14 cellular contexts compared by ENCODE assay signal in the genomic region with DNA sequence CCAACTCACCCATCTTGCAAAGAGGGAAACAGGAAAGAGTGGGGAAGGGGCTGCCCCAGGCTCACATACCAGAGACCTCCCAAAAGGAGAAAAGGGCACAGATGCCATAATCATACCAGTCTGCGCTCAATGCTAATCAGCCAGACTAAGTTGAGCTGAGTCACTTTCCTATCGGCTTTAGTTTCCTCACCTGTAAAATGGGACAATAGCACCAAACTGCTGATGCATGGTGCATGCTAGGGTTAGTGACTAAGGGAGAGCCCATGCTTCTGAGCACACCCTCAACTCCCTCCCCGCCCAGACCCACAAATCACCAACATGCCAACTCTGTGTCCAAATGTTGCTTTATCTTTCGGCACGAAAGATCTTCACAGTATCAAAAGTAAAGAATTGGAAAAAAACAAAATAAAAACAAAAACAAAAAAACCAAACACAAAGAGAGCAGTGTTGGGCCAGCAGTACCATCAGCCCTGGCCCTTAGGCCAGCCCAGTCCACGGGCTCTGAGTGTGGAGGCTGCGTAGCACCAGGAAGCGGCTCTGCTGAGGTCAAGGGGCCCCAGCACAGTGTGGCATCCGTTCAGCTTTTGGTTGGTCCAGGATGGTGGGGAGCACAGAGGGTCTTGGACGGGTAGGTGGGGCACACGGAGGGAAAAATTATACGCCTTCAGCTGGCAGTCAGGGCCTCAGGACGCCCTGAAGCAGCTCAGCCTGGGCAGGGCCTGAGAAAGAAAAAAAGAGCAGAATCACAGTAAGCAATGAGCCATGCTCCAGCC. TPM values are rescaled to one million over a fixed set of nuclear protein-coding genes. Genes with fewer than 3 reads are reported as not detected.
A peak's percentile ranks its signal among the peaks of the same experiment; 100 is the strongest.
DNase-seq lines count a peak whose midpoint lies in the region; ATAC-seq, FAIRE-seq and TF ChIP-seq lines count a peak whose summit lies in the region.
"Had no signal": no experiment of that assay in that cellular context is flagged by ENCODE, and none has a peak within 500 bp of the region (broad histone marks: within the 10 kb centered on the region; RNA-seq: fewer than 3 reads in every experiment).

No MANE protein-coding gene starts in this region.

- H3K27me3 ChIP-seq in IMR-90 (ENCODE audit: control insufficient read depth, insufficient read depth, low read length), result no peaks in the 10 kb centered on the region
- no peaks in the 10 kb centered on the region for H3K27me3 ChIP-seq in K562 (ENCODE audit: control insufficient read depth in 2 of 2, insufficient read depth in 2 of 2, low read length in 2 of 2)
- H3K27me3 ChIP-seq: breast epithelium had no signal

- no peak overlapping the region for H2BK20ac ChIP-seq in IMR-90 (ENCODE audit: low read depth, low read length)

- TF ChIP-seq CTCF in IMR-90 (conservative IDR thresholded peaks at IDR 0.05; ENCODE audit: low read depth, low read length), result no peak
- no peak for TF ChIP-seq CTCF in K562 (IDR thresholded peaks at IDR 0.05 in 2 of 3, conservative IDR thresholded peaks at IDR 0.05 in 1 of 3; ENCODE audit: insufficient read depth in 2 of 3, low read depth in 1 of 3, low read length in 3 of 3)
- TF ChIP-seq CTCF in type B pancreatic cell (conservative IDR thresholded peaks at IDR 0.05), result no peak

- peaks cover 36% of the 10 kb centered on the region for H3K79me2 ChIP-seq in K562 (ENCODE audit: control insufficient read depth, insufficient read depth, low read length)

- no peaks in the 10 kb centered on the region for H3K9me3 Mint-ChIP-seq in activated CD4-positive, alpha-beta T cell treated with anti-CD3 and anti-CD28 coated beads, Interleukin-2, amount 10 ng/mL, durations not matched to agents 7 days and 5 days
- H3K9me3 Mint-ChIP-seq in type B pancreatic cell, result no peaks in the 10 kb centered on the region

- 83% methylated on average over 6 of the region's 13 CpGs; no CpG with 5 or more reads in 1 of the 2 experiments for WGBS in IMR-90 (ENCODE audit: extremely low coverage in 2 of 2, insufficient read length in 1 of 2), 2 experiments
- 83% methylated on average over 13 of the region's 13 CpGs for WGBS in K562 (ENCODE audit: insufficient coverage, low coverage, missing lambda C conversion rate)

- TF ChIP-seq RAD21 in IMR-90 (IDR thresholded peaks at IDR 0.05; ENCODE audit: low read length) (no peak), K562 (CRISPR knock-in tag; conservative IDR thresholded peaks at IDR 0.05 in 1 of 2, IDR thresholded peaks at IDR 0.05 in 1 of 2) (no peak)

- no peak overlapping the region for H3K23ac ChIP-seq in IMR-90 (ENCODE audit: low read depth, low read length)

- H3K4me1 ChIP-seq in IMR-90 (ENCODE audit: control insufficient read depth, insufficient read depth, low read length) (peaks cover 7% of the 10 kb centered on the region), K562 (replicated peaks in 1 of 2; ENCODE audit: control insufficient read depth in 2 of 2, insufficient read depth in 2 of 2, low read length in 2 of 2) (peaks cover 9 to 42% of the 10 kb centered on the region in 2 experiments; a peak in 4 of 5 replicates)

- peak overlapping the region; percentile 13; the same call in 1 of the 2 replicates for H3K27ac ChIP-seq in IMR-90 (ENCODE audit: insufficient read depth, low read length)
- H3K27ac ChIP-seq in K562 (ENCODE audit: extremely low read depth, low read depth, low read length), result no peak overlapping the region
- H3K27ac ChIP-seq: breast epithelium, thoracic aorta had no signal

- no peak overlapping the region for H3K14ac ChIP-seq in IMR-90 (replicated peaks; ENCODE audit: low read depth, low read length)

- H3K27me3 Mint-ChIP-seq in activated CD4-positive, alpha-beta T cell treated with anti-CD3 and anti-CD28 coated beads, Interleukin-2, amount 10 ng/mL, durations not matched to agents 7 days and 5 days, result no peaks in the 10 kb centered on the region
- no peaks in the 10 kb centered on the region for H3K27me3 Mint-ChIP-seq in type B pancreatic cell

- TF ChIP-seq POLR2A in IMR-90 (IDR thresholded peaks at IDR 0.05; ENCODE audit: low read depth, low read length), result no peak
- no peak for TF ChIP-seq POLR2A in K562 (conservative IDR thresholded peaks at IDR 0.05)

- H2BK15ac ChIP-seq in IMR-90 (ENCODE audit: low read depth, low read length), result no peak overlapping the region

- CTCF ChIA-PET in activated CD4-positive, alpha-beta T cell treated with anti-CD3 and anti-CD28 coated beads, Interleukin-2, amount 10 ng/mL, durations not matched to agents 7 days and 5 days (lab: Charles Lee), result interaction anchor here (1.4 kb wide), 1 partner anchor 63 kb away, joined by 3 read pairs; no protein-coding TSS in a partner anchor
- CTCF ChIA-PET in IMR-90 (lab: Yijun Ruan, JAX) (no interaction called here), K562 (lab: Yijun Ruan, JAX; ENCODE audit: low intra/inter-chr PET ratio) (no interaction called here)

- peaks cover 34% of the 10 kb centered on the region for H3K36me3 Mint-ChIP-seq in activated CD4-positive, alpha-beta T cell treated with anti-CD3 and anti-CD28 coated beads, Interleukin-2, amount 10 ng/mL, durations not matched to agents 7 days and 5 days (ENCODE audit: low read depth)
- peaks cover 13% of the 10 kb centered on the region for H3K36me3 Mint-ChIP-seq in type B pancreatic cell

- TF ChIP-seq EP300 in K562 (IDR thresholded peaks at IDR 0.05; ENCODE audit: low read length), result no peak

- no peak overlapping the region for H4K8ac ChIP-seq in IMR-90 (ENCODE audit: low read depth in 2 of 2, low read length in 2 of 2)

- peaks cover 27 to 52% of the 10 kb centered on the region in 2 experiments for H3K79me1 ChIP-seq in IMR-90 (ENCODE audit: low read depth in 1 of 2, low read length in 2 of 2)

- H3K4me2 ChIP-seq in IMR-90 (ENCODE audit: low read depth, low read length) (no peak overlapping the region), K562 (ENCODE audit: insufficient read depth, low read length) (no peak overlapping the region)

- in situ Hi-C loops in IMR-90 (cut with MboI; ENCODE audit: low sequenced_read_pairs) (no loop called here), K562 (cut with MboI) (no loop called here)

- H3K4me3 Mint-ChIP-seq in activated CD4-positive, alpha-beta T cell treated with anti-CD3 and anti-CD28 coated beads, Interleukin-2, amount 10 ng/mL, durations not matched to agents 7 days and 5 days, result peak overlapping the region; percentile 14
- no peak overlapping the region for H3K4me3 Mint-ChIP-seq in type B pancreatic cell

- intact Hi-C loops in IMR-90 (cut with micrococcal nuclease) (no loop called here), K562 (cut with micrococcal nuclease) (no loop called here), posterior vena cava (cut with DNase I) (no loop called here)

- H4K5ac ChIP-seq in IMR-90 (ENCODE audit: low read depth, low read length), result no peak overlapping the region

- H3K9ac ChIP-seq in IMR-90 (ENCODE audit: low read depth, low read length), result no peak overlapping the region
- H3K9ac ChIP-seq in K562 (ENCODE audit: insufficient read depth in 1 of 2, low read depth in 2 of 2, low read length in 2 of 2), result peak overlapping the region in 1 of 2 experiments; percentile 57; a peak in 2 of 4 replicates

- POLR2A ChIA-PET in activated CD4-positive, alpha-beta T cell treated with anti-CD3 and anti-CD28 coated beads, Interleukin-2, amount 10 ng/mL, durations not matched to agents 7 days and 5 days (lab: Charles Lee), result no interaction called here
- POLR2A ChIA-PET in IMR-90 (lab: Charles Lee; ENCODE audit: unreplicated experiment) (no interaction called here), K562 (lab: Yijun Ruan, JAX) (interaction anchor here (1.1 kb wide), 1 partner anchor 27 kb away, joined by 3 read pairs; no protein-coding TSS in a partner anchor)

- H4K91ac ChIP-seq in IMR-90 (ENCODE audit: insufficient read depth, low read depth, low read length), result no peak overlapping the region

- DNase-seq in activated CD4-positive, alpha-beta T cell treated with anti-CD3 and anti-CD28 coated beads, Interleukin-2, amount 10 ng/mL, durations not matched to agents 7 days and 5 days, result no peak
- no peak for DNase-seq in activated CD4-positive, alpha-beta T cell treated with anti-CD3 and anti-CD28 coated beads, Interleukin-2, amount 50 U/mL, for 4 hours
- DNase-seq in IMR-90 (no peak), K562 (ENCODE audit: extremely low read depth in 1 of 4, low spot score in 3 of 4) (no peak), posterior vena cava (ENCODE audit: low spot score) (peak; percentile 64), GOT3 (lab: John Stamatoyannopoulos, UW) (no peak), type B pancreatic cell (ENCODE audit: extremely low spot score, unreplicated experiment) (no peak)
- DNase-seq: EL, hypothalamus, NCI-H2081 treated with DMSO at 0.1 percent for 48 hours, T-helper 9 cell had no signal

- dilution Hi-C loops in IMR-90 (cut with HindIII; ENCODE audit: low sequenced_read_pairs, unreplicated experiment), result no loop called here

- H3K9me1 ChIP-seq in IMR-90 (ENCODE audit: insufficient read depth, low read length) (0 out of 2 replicates have a peak, but pooled peaks cover 4% of the 10 kb centered on the region), K562 (ENCODE audit: control insufficient read depth, insufficient read depth, low read length) (no peaks in the 10 kb centered on the region)

- peaks cover 49% of the 10 kb centered on the region for H3K4me1 Mint-ChIP-seq in activated CD4-positive, alpha-beta T cell treated with anti-CD3 and anti-CD28 coated beads, Interleukin-2, amount 10 ng/mL, durations not matched to agents 7 days and 5 days
- peaks cover 13% of the 10 kb centered on the region for H3K4me1 Mint-ChIP-seq in type B pancreatic cell (ENCODE audit: unreplicated experiment)

- H3K9me3 ChIP-seq in IMR-90 (ENCODE audit: control insufficient read depth, insufficient read depth, low read length) (no peaks in the 10 kb centered on the region), K562 (replicated peaks; ENCODE audit: control insufficient read depth, insufficient read depth, low read depth, low read length) (no peaks in the 10 kb centered on the region)
- H3K9me3 ChIP-seq: breast epithelium, thoracic aorta had no signal

- H3K4me3 ChIP-seq in IMR-90 (ENCODE audit: insufficient read depth, low read depth, low read length) (no peak overlapping the region), K562 (no peak overlapping the region)
- H3K4me3 ChIP-seq: breast epithelium, thoracic aorta had no signal

- no peak overlapping the region for H3K4ac ChIP-seq in IMR-90 (ENCODE audit: low read depth, low read length)

- no peak overlapping the region for H2AK5ac ChIP-seq in IMR-90 (ENCODE audit: low read depth, low read length)

- H2BK5ac ChIP-seq in IMR-90 (ENCODE audit: low read depth, low read length, poor library complexity, severe bottlenecking), result peak overlapping the region; percentile 11

- peak overlapping the region; percentile 78 for H2AK9ac ChIP-seq in IMR-90 (replicated peaks; ENCODE audit: low read depth, low read length, poor library complexity)

- peak overlapping the region; percentile 63 for H2AFZ ChIP-seq in IMR-90 (replicated peaks; ENCODE audit: low read length, poor library complexity)
- no peak overlapping the region for H2AFZ ChIP-seq in K562 (ENCODE audit: low read depth, low read length)

- H4K20me1 ChIP-seq in IMR-90 (ENCODE audit: insufficient read depth, low read length) (no peaks in the 10 kb centered on the region), K562 (replicated peaks; ENCODE audit: control insufficient read depth, insufficient read depth, low read length) (no peaks in the 10 kb centered on the region; the same call in 1 of the 2 replicates)

- no peak overlapping the region for H3K56ac ChIP-seq in IMR-90 (ENCODE audit: extremely low read depth, insufficient read depth, low read length)

- ATAC-seq in IMR-90 (ENCODE audit: low read depth) (no peak), K562 (no peak), GM21717 (IDR thresholded peaks at IDR 0.05; ENCODE audit: unreplicated experiment) (no peak)

- H3K36me3 ChIP-seq in IMR-90 (ENCODE audit: control insufficient read depth, insufficient read depth, low read length) (peaks cover 57% of the 10 kb centered on the region), K562 (ENCODE audit: control insufficient read depth, insufficient read depth, low read length) (peaks cover 66% of the 10 kb centered on the region)
- H3K36me3 ChIP-seq: breast epithelium had no signal

- H3K27ac Mint-ChIP-seq in activated CD4-positive, alpha-beta T cell treated with anti-CD3 and anti-CD28 coated beads, Interleukin-2, amount 10 ng/mL, durations not matched to agents 7 days and 5 days, result no peak overlapping the region
- no peak overlapping the region for H3K27ac Mint-ChIP-seq in type B pancreatic cell

- H2BK120ac ChIP-seq in IMR-90 (ENCODE audit: low read depth, low read length), result no peak overlapping the region

- FAIRE-seq in K562 (lab: Jason Lieb, UNC), result no peak

- BruUV-seq in IMR-90 (replicated peaks; lab: Mats Ljungman, UMichigan) (no TSS peak), K562 (replicated peaks; lab: Mats Ljungman, UMichigan) (no TSS peak)

- no peak overlapping the region for H3K18ac ChIP-seq in IMR-90 (ENCODE audit: low read depth, low read length)

RNA-seq across cellular contexts. Expression of a gene that starts 2.9 kb away (rescaled TPM):
- 100 to 1,000 TPM; 106 to 118 TPM for total RNA-seq in activated CD4-positive, alpha-beta T cell treated with anti-CD3 and anti-CD28 coated beads, Interleukin-2, amount 10 ng/mL, durations not matched to agents 7 days and 5 days
- total RNA-seq in IMR-90 (2012; rRNA removed) (130 and 141 TPM in 2 replicates), K562 (2014; rRNA removed) (284 and 396 TPM in 2 replicates), K562 (2014; rRNA removed; fragmentation: Illumina TruSeq; extraction: Trizol) (41.4 and 53.7 TPM in 2 replicates), K562 (2015; rRNA removed; fragmentation: Illumina TruSeq; extraction: Trizol) (97.1 and 116 TPM in 2 replicates), K562 (2021) (164 and 167 TPM in 2 replicates), posterior vena cava (10 to 100 TPM; 52.1 to 52.6 TPM), type B pancreatic cell (ENCODE audit: low replicate concordance) (99.7 and 104 TPM in 2 replicates)
- polyA plus RNA-seq in IMR-90 (2012; rRNA removed) (160 and 170 TPM in 2 replicates), K562 (2011; rRNA removed) (138 and 148 TPM in 2 replicates), K562 (2014; fragmentation: Illumina TruSeq; extraction: Trizol) (94.9 and 113 TPM in 2 replicates), K562 (2014; fragmentation: Nextera tagmentation; extraction: Ambion mirVana) (10 to 100 TPM; 38.2 to 60.1 TPM), K562 (2014; rRNA removed) (234 and 236 TPM in 2 replicates)
- 124 and 130 TPM in 2 replicates for polyA plus RNA-seq in IMR-90 (2012; cell fraction: cytosol; rRNA removed)
- polyA plus RNA-seq in IMR-90 (2012; cell fraction: nucleus; rRNA removed; ENCODE audit: low replicate concordance), result 358 and 582 TPM in 2 replicates
- total RNA-seq in K562 (2011; cell fraction: chromatin; rRNA removed; ENCODE audit: low replicate concordance), result 156 and 392 TPM in 2 replicates
- total RNA-seq in K562 (2011; cell fraction: nucleolus; rRNA removed), result 235 and 242 TPM in 2 replicates
- 123 and 170 TPM in 2 replicates for total RNA-seq in K562 (2011; cell fraction: nucleoplasm; rRNA removed)
- polyA plus RNA-seq in K562 (2011; cell fraction: cytosol; rRNA removed), result 199 and 327 TPM in 2 replicates
- polyA plus RNA-seq in K562 (2011; cell fraction: nucleus; rRNA removed), result 545 and 753 TPM in 2 replicates
- 166 and 178 TPM in 2 replicates for polyA plus RNA-seq in K562 (2012)
- polyA minus RNA-seq in K562 (2011; rRNA and poly(A)+ RNA removed), result 143 and 154 TPM in 2 replicates
- polyA minus RNA-seq in K562 (2011; cell fraction: cytosol; rRNA and poly(A)+ RNA removed), result 157 and 376 TPM in 2 replicates
- polyA minus RNA-seq in K562 (2011; cell fraction: nucleus; rRNA and poly(A)+ RNA removed), result 191 and 218 TPM in 2 replicates

RNA-seq across cellular contexts. Expression of a gene that starts 10.0 kb away (rescaled TPM):
- 1 to 10 TPM; 2.9 to 3.9 TPM for total RNA-seq in activated CD4-positive, alpha-beta T cell treated with anti-CD3 and anti-CD28 coated beads, Interleukin-2, amount 10 ng/mL, durations not matched to agents 7 days and 5 days
- total RNA-seq in IMR-90 (2012; rRNA removed) (0.54 and 0.56 TPM in 2 replicates), K562 (2014; rRNA removed) (9.2 and 11.0 TPM in 2 replicates), K562 (2014; rRNA removed; fragmentation: Illumina TruSeq; extraction: Trizol) (2.0 TPM in 2 replicates), K562 (2015; rRNA removed; fragmentation: Illumina TruSeq; extraction: Trizol) (5.9 and 7.2 TPM in 2 replicates), K562 (2021) (15.7 and 21.1 TPM in 2 replicates), posterior vena cava (10 to 100 TPM in 1 of 2 donors, 1 to 10 TPM in 1; 8.0 to 19.2 TPM), type B pancreatic cell (ENCODE audit: low replicate concordance) (6.2 and 6.9 TPM in 2 replicates)
- polyA plus RNA-seq in IMR-90 (2012; rRNA removed) (3.6 and 3.9 TPM in 2 replicates), K562 (2011; rRNA removed) (8.0 and 16.1 TPM in 2 replicates), K562 (2014; fragmentation: Illumina TruSeq; extraction: Trizol) (10.1 and 12.5 TPM in 2 replicates), K562 (2014; fragmentation: Nextera tagmentation; extraction: Ambion mirVana) (1 to 10 TPM; 1.3 to 1.7 TPM), K562 (2014; rRNA removed) (16.9 and 23.0 TPM in 2 replicates)
- 0.49 and 1.3 TPM in 2 replicates for polyA plus RNA-seq in IMR-90 (2012; cell fraction: cytosol; rRNA removed)
- polyA plus RNA-seq in IMR-90 (2012; cell fraction: nucleus; rRNA removed; ENCODE audit: low replicate concordance), result 20.3 and 32.4 TPM in 2 replicates
- 31.3 and 80.0 TPM in 2 replicates for total RNA-seq in K562 (2011; cell fraction: chromatin; rRNA removed; ENCODE audit: low replicate concordance)
- total RNA-seq in K562 (2011; cell fraction: nucleolus; rRNA removed), result 40.8 and 45.7 TPM in 2 replicates
- 31.9 and 45.3 TPM in 2 replicates for total RNA-seq in K562 (2011; cell fraction: nucleoplasm; rRNA removed)
- polyA plus RNA-seq in K562 (2011; cell fraction: cytosol; rRNA removed), result 15.1 and 21.5 TPM in 2 replicates
- 70.3 and 111 TPM in 2 replicates for polyA plus RNA-seq in K562 (2011; cell fraction: nucleus; rRNA removed)
- polyA plus RNA-seq in K562 (2012), result 14.5 and 23.5 TPM in 2 replicates
- polyA minus RNA-seq in K562 (2011; rRNA and poly(A)+ RNA removed), result 3.9 and 4.1 TPM in 2 replicates
- polyA minus RNA-seq in K562 (2011; cell fraction: cytosol; rRNA and poly(A)+ RNA removed), result 7.4 and 11.9 TPM in 2 replicates
- 18.3 and 19.9 TPM in 2 replicates for polyA minus RNA-seq in K562 (2011; cell fraction: nucleus; rRNA and poly(A)+ RNA removed)

RNA-seq across cellular contexts. Expression of a gene that starts 22.2 kb away (rescaled TPM):
- total RNA-seq in activated CD4-positive, alpha-beta T cell treated with anti-CD3 and anti-CD28 coated beads, Interleukin-2, amount 10 ng/mL, durations not matched to agents 7 days and 5 days, result 10 to 100 TPM; 31.6 to 32.4 TPM
- total RNA-seq in IMR-90 (2012; rRNA removed) (70.4 and 72.5 TPM in 2 replicates), K562 (2014; rRNA removed) (85.6 and 89.0 TPM in 2 replicates), K562 (2014; rRNA removed; fragmentation: Illumina TruSeq; extraction: Trizol) (6.4 and 10.4 TPM in 2 replicates), K562 (2015; rRNA removed; fragmentation: Illumina TruSeq; extraction: Trizol) (32.6 and 38.1 TPM in 2 replicates), K562 (2021) (112 and 124 TPM in 2 replicates), posterior vena cava (100 to 1,000 TPM; 448 to 580 TPM), type B pancreatic cell (ENCODE audit: low replicate concordance) (66.5 and 187 TPM in 2 replicates)
- polyA plus RNA-seq in IMR-90 (2012; rRNA removed) (534 and 574 TPM in 2 replicates), K562 (2011; rRNA removed) (34.7 and 66.8 TPM in 2 replicates), K562 (2014; fragmentation: Illumina TruSeq; extraction: Trizol) (25.5 and 49.4 TPM in 2 replicates), K562 (2014; fragmentation: Nextera tagmentation; extraction: Ambion mirVana) (1 to 10 TPM; 2.1 to 4.1 TPM), K562 (2014; rRNA removed) (115 and 119 TPM in 2 replicates)
- polyA plus RNA-seq in IMR-90 (2012; cell fraction: cytosol; rRNA removed), result 252 and 588 TPM in 2 replicates
- 1,535 and 3,107 TPM in 2 replicates for polyA plus RNA-seq in IMR-90 (2012; cell fraction: nucleus; rRNA removed; ENCODE audit: low replicate concordance)
- total RNA-seq in K562 (2011; cell fraction: chromatin; rRNA removed; ENCODE audit: low replicate concordance), result 145 and 420 TPM in 2 replicates
- total RNA-seq in K562 (2011; cell fraction: nucleolus; rRNA removed), result 271 and 275 TPM in 2 replicates
- 200 and 231 TPM in 2 replicates for total RNA-seq in K562 (2011; cell fraction: nucleoplasm; rRNA removed)
- 40.6 and 105 TPM in 2 replicates for polyA plus RNA-seq in K562 (2011; cell fraction: cytosol; rRNA removed)
- 255 and 454 TPM in 2 replicates for polyA plus RNA-seq in K562 (2011; cell fraction: nucleus; rRNA removed)
- polyA plus RNA-seq in K562 (2012), result 79.5 and 127 TPM in 2 replicates
- polyA minus RNA-seq in K562 (2011; rRNA and poly(A)+ RNA removed), result 18.4 and 18.7 TPM in 2 replicates
- polyA minus RNA-seq in K562 (2011; cell fraction: cytosol; rRNA and poly(A)+ RNA removed), result 39.0 and 41.5 TPM in 2 replicates
- 90.7 and 100 TPM in 2 replicates for polyA minus RNA-seq in K562 (2011; cell fraction: nucleus; rRNA and poly(A)+ RNA removed)

RNA-seq across cellular contexts. Expression of a gene that starts 34.7 kb away (rescaled TPM):
- total RNA-seq in activated CD4-positive, alpha-beta T cell treated with anti-CD3 and anti-CD28 coated beads, Interleukin-2, amount 10 ng/mL, durations not matched to agents 7 days and 5 days, result 100 to 1,000 TPM; 102 to 120 TPM
- total RNA-seq in IMR-90 (2012; rRNA removed), result 8.1 and 9.5 TPM in 2 replicates
- 51.4 and 52.2 TPM in 2 replicates for polyA plus RNA-seq in IMR-90 (2012; rRNA removed)
- polyA plus RNA-seq in IMR-90 (2012; cell fraction: cytosol; rRNA removed), result 21.3 and 26.2 TPM in 2 replicates
- 386 and 448 TPM in 2 replicates for polyA plus RNA-seq in IMR-90 (2012; cell fraction: nucleus; rRNA removed; ENCODE audit: low replicate concordance)
- total RNA-seq in K562 (2011; cell fraction: chromatin; rRNA removed; ENCODE audit: low replicate concordance), result 296 and 489 TPM in 2 replicates
- 300 and 332 TPM in 2 replicates for total RNA-seq in K562 (2011; cell fraction: nucleolus; rRNA removed)
- 230 and 273 TPM in 2 replicates for total RNA-seq in K562 (2011; cell fraction: nucleoplasm; rRNA removed)
- total RNA-seq in K562 (2014; rRNA removed), result 33.6 and 53.1 TPM in 2 replicates
- total RNA-seq in K562 (2014; rRNA removed; fragmentation: Illumina TruSeq; extraction: Trizol), result 15.2 and 18.0 TPM in 2 replicates
- 31.7 and 37.3 TPM in 2 replicates for total RNA-seq in K562 (2015; rRNA removed; fragmentation: Illumina TruSeq; extraction: Trizol)
- 58.7 and 59.4 TPM in 2 replicates for total RNA-seq in K562 (2021)
- 51.5 and 73.5 TPM in 2 replicates for polyA plus RNA-seq in K562 (2011; rRNA removed)
- 30.7 and 38.5 TPM in 2 replicates for polyA plus RNA-seq in K562 (2011; cell fraction: cytosol; rRNA removed)
- 492 and 661 TPM in 2 replicates for polyA plus RNA-seq in K562 (2011; cell fraction: nucleus; rRNA removed)
- 52.7 and 87.6 TPM in 2 replicates for polyA plus RNA-seq in K562 (2012)
- 44.1 and 45.0 TPM in 2 replicates for polyA plus RNA-seq in K562 (2014; fragmentation: Illumina TruSeq; extraction: Trizol)
- 1 to 10 TPM; 4.4 to 5.0 TPM for polyA plus RNA-seq in K562 (2014; fragmentation: Nextera tagmentation; extraction: Ambion mirVana)
- polyA plus RNA-seq in K562 (2014; rRNA removed), result 73.4 and 76.4 TPM in 2 replicates
- polyA minus RNA-seq in K562 (2011; rRNA and poly(A)+ RNA removed), result 11.0 and 15.0 TPM in 2 replicates
- polyA minus RNA-seq in K562 (2011; cell fraction: cytosol; rRNA and poly(A)+ RNA removed), result 10.5 and 24.3 TPM in 2 replicates
- 47.3 and 51.4 TPM in 2 replicates for polyA minus RNA-seq in K562 (2011; cell fraction: nucleus; rRNA and poly(A)+ RNA removed)
- 10 to 100 TPM; 33.6 to 36.5 TPM for total RNA-seq in posterior vena cava
- total RNA-seq in type B pancreatic cell (ENCODE audit: low replicate concordance), result 83.1 and 103 TPM in 2 replicates

RNA-seq across cellular contexts. Expression of a gene that starts 46.2 kb away (rescaled TPM):
- total RNA-seq in activated CD4-positive, alpha-beta T cell treated with anti-CD3 and anti-CD28 coated beads, Interleukin-2, amount 10 ng/mL, durations not matched to agents 7 days and 5 days, result 1 to 10 TPM; 4.2 to 4.8 TPM
- 122 and 212 TPM in 2 replicates for total RNA-seq in IMR-90 (2012; rRNA removed)
- polyA plus RNA-seq in IMR-90 (2012; rRNA removed), result 187 and 235 TPM in 2 replicates
- polyA plus RNA-seq in IMR-90 (2012; cell fraction: cytosol; rRNA removed), result 150 and 193 TPM in 2 replicates
- polyA plus RNA-seq in IMR-90 (2012; cell fraction: nucleus; rRNA removed; ENCODE audit: low replicate concordance), result 786 and 1,481 TPM in 2 replicates
- 62.9 and 114 TPM in 2 replicates for total RNA-seq in K562 (2011; cell fraction: chromatin; rRNA removed; ENCODE audit: low replicate concordance)
- 51.0 and 54.6 TPM in 2 replicates for total RNA-seq in K562 (2011; cell fraction: nucleolus; rRNA removed)
- 24.9 and 46.2 TPM in 2 replicates for total RNA-seq in K562 (2011; cell fraction: nucleoplasm; rRNA removed)
- 72.9 and 87.2 TPM in 2 replicates for total RNA-seq in K562 (2014; rRNA removed)
- total RNA-seq in K562 (2014; rRNA removed; fragmentation: Illumina TruSeq; extraction: Trizol), result 11.7 and 12.3 TPM in 2 replicates
- 27.9 and 33.0 TPM in 2 replicates for total RNA-seq in K562 (2015; rRNA removed; fragmentation: Illumina TruSeq; extraction: Trizol)
- total RNA-seq in K562 (2021), result 78.9 and 84.3 TPM in 2 replicates
- 34.3 and 44.2 TPM in 2 replicates for polyA plus RNA-seq in K562 (2011; rRNA removed)
- polyA plus RNA-seq in K562 (2011; cell fraction: cytosol; rRNA removed), result 21.2 and 83.9 TPM in 2 replicates
- polyA plus RNA-seq in K562 (2011; cell fraction: nucleus; rRNA removed), result 142 and 188 TPM in 2 replicates
- 44.7 and 45.1 TPM in 2 replicates for polyA plus RNA-seq in K562 (2012)
- polyA plus RNA-seq in K562 (2014; fragmentation: Illumina TruSeq; extraction: Trizol), result 22.1 and 54.4 TPM in 2 replicates
- polyA plus RNA-seq in K562 (2014; fragmentation: Nextera tagmentation; extraction: Ambion mirVana), result under 1 TPM; 0.25 to 0.34 TPM
- 53.2 and 81.8 TPM in 2 replicates for polyA plus RNA-seq in K562 (2014; rRNA removed)
- polyA minus RNA-seq in K562 (2011; rRNA and poly(A)+ RNA removed), result 20.0 and 24.6 TPM in 2 replicates
- polyA minus RNA-seq in K562 (2011; cell fraction: cytosol; rRNA and poly(A)+ RNA removed), result 26.6 and 37.0 TPM in 2 replicates
- 30.0 and 61.5 TPM in 2 replicates for polyA minus RNA-seq in K562 (2011; cell fraction: nucleus; rRNA and poly(A)+ RNA removed)
- total RNA-seq in posterior vena cava, result 100 to 1,000 TPM in 1 of 2 donors, 10 to 100 TPM in 1; 94.9 to 121 TPM
- total RNA-seq in type B pancreatic cell (ENCODE audit: low replicate concordance), result 200 and 269 TPM in 2 replicates
